Comparison of ENCODE assay signal across 10 cellular contexts in genomic region chr20:5171790-5172164, GRCh38. TPM values are rescaled to one million over a fixed set of nuclear protein-coding genes. Genes with fewer than 3 reads are reported as not detected.
DNase-seq lines count a peak whose midpoint lies in the region; ATAC-seq and TF ChIP-seq lines count a peak whose summit lies in the region.
"Had no signal": no experiment of that assay in that cellular context is flagged by ENCODE, and none has a peak within 500 bp of the region (broad histone marks: within the 10 kb centered on the region; RNA-seq: fewer than 3 reads in every experiment).

No MANE protein-coding gene starts in this region.

- no peak for TF ChIP-seq POLR2A in testis (IDR thresholded peaks at IDR 0.05)

- no peak overlapping the region for H3K4me3 Mint-ChIP-seq in activated CD4-positive, alpha-beta memory T cell treated with anti-CD3 and anti-CD28 coated beads for 36 hours
- no peak overlapping the region for H3K4me3 Mint-ChIP-seq in activated CD4-positive, alpha-beta memory T cell treated with anti-CD3 and anti-CD28 coated beads, Interleukin-2, amount 10 ng/mL, durations not matched to agents 7 days and 5 days
- peak overlapping the region in 1 of 4 donors; percentile 6 for H3K4me3 Mint-ChIP-seq in IgD-negative memory B cell

- H3K27me3 ChIP-seq in right atrium auricular region, result no peaks in the 10 kb centered on the region
- no peaks in the 10 kb centered on the region for H3K27me3 ChIP-seq in testis

- H3K9me3 ChIP-seq in right atrium auricular region (no peaks in the 10 kb centered on the region), testis (no peaks in the 10 kb centered on the region)

- CTCF ChIA-PET in activated CD4-positive, alpha-beta memory T cell treated with anti-CD3 and anti-CD28 coated beads for 36 hours (lab: Charles Lee), result no interaction called here
- CTCF ChIA-PET in activated CD4-positive, alpha-beta memory T cell treated with anti-CD3 and anti-CD28 coated beads, Interleukin-2, amount 10 ng/mL, durations not matched to agents 7 days and 5 days (lab: Charles Lee), result no interaction called here

- DNase-seq in activated CD4-positive, alpha-beta memory T cell treated with anti-CD3 and anti-CD28 coated beads for 36 hours, result no peak
- no peak for DNase-seq in activated CD4-positive, alpha-beta memory T cell treated with anti-CD3 and anti-CD28 coated beads, Interleukin-2, amount 10 ng/mL, durations not matched to agents 7 days and 5 days
- DNase-seq in right atrium auricular region (ENCODE audit: low spot score) (no peak), testis (peak; percentile 24), GM19240 (ENCODE audit: insufficient read length, low spot score) (no peak), RKO (ENCODE audit: low spot score) (no peak)
- DNase-seq: MV-4-11 had no signal

- TF ChIP-seq CTCF in right atrium auricular region (IDR thresholded peaks at IDR 0.05) (no peak), testis (IDR thresholded peaks at IDR 0.05) (no peak)

- H3K27ac ChIP-seq in right atrium auricular region, result peak overlapping the region; percentile 59 to 70
- H3K27ac ChIP-seq in testis, result peak overlapping the region; percentile 28 to 39

- ATAC-seq in GM18517 (IDR thresholded peaks at IDR 0.05; ENCODE audit: unreplicated experiment), result no peak
- ATAC-seq: Panc1 had no signal

- 40 to 53% methylated on average over 4 of the region's 4 CpGs for WGBS in testis, 2 donors

- H3K27ac Mint-ChIP-seq in activated CD4-positive, alpha-beta memory T cell treated with anti-CD3 and anti-CD28 coated beads for 36 hours, result peak overlapping the region; percentile 5
- no peak overlapping the region for H3K27ac Mint-ChIP-seq in activated CD4-positive, alpha-beta memory T cell treated with anti-CD3 and anti-CD28 coated beads, Interleukin-2, amount 10 ng/mL, durations not matched to agents 7 days and 5 days
- H3K27ac Mint-ChIP-seq in IgD-negative memory B cell, result peak overlapping the region; percentile 1 to 54 (median 4)

- intact Hi-C loops in activated CD4-positive, alpha-beta memory T cell treated with anti-CD3 and anti-CD28 coated beads for 36 hours (cut with micrococcal nuclease), result no loop called here
- intact Hi-C loops in testis (cut with DNase I; ENCODE audit: low total_unique reads), result no loop called here

- H3K4me1 Mint-ChIP-seq in activated CD4-positive, alpha-beta memory T cell treated with anti-CD3 and anti-CD28 coated beads for 36 hours (ENCODE audit: low read depth), result peaks cover 41% of the 10 kb centered on the region
- peaks cover 47% of the 10 kb centered on the region for H3K4me1 Mint-ChIP-seq in activated CD4-positive, alpha-beta memory T cell treated with anti-CD3 and anti-CD28 coated beads, Interleukin-2, amount 10 ng/mL, durations not matched to agents 7 days and 5 days
- H3K4me1 Mint-ChIP-seq in IgD-negative memory B cell, result peaks cover 39 to 54% (median 41%) of the 10 kb centered on the region in 3 donors

- H3K4me3 ChIP-seq in right atrium auricular region, result peak overlapping the region in 1 of 2 donors; percentile 3
- no peak overlapping the region for H3K4me3 ChIP-seq in testis

- H3K36me3 Mint-ChIP-seq in activated CD4-positive, alpha-beta memory T cell treated with anti-CD3 and anti-CD28 coated beads for 36 hours, result peaks cover 15% of the 10 kb centered on the region
- H3K36me3 Mint-ChIP-seq in activated CD4-positive, alpha-beta memory T cell treated with anti-CD3 and anti-CD28 coated beads, Interleukin-2, amount 10 ng/mL, durations not matched to agents 7 days and 5 days (ENCODE audit: low read depth), result peaks cover 19% of the 10 kb centered on the region
- peaks cover 1% of the 10 kb centered on the region for H3K36me3 Mint-ChIP-seq in IgD-negative memory B cell

- H3K9me3 Mint-ChIP-seq in activated CD4-positive, alpha-beta memory T cell treated with anti-CD3 and anti-CD28 coated beads for 36 hours, result no peaks in the 10 kb centered on the region
- H3K9me3 Mint-ChIP-seq in activated CD4-positive, alpha-beta memory T cell treated with anti-CD3 and anti-CD28 coated beads, Interleukin-2, amount 10 ng/mL, durations not matched to agents 7 days and 5 days, result no peaks in the 10 kb centered on the region
- no peaks in the 10 kb centered on the region for H3K9me3 Mint-ChIP-seq in IgD-negative memory B cell

- peaks cover 0 to 95% of the 10 kb centered on the region in 2 donors for H3K4me1 ChIP-seq in right atrium auricular region
- peaks cover 19% of the 10 kb centered on the region for H3K4me1 ChIP-seq in testis

- H3K27me3 Mint-ChIP-seq in activated CD4-positive, alpha-beta memory T cell treated with anti-CD3 and anti-CD28 coated beads for 36 hours, result no peaks in the 10 kb centered on the region
- no peaks in the 10 kb centered on the region for H3K27me3 Mint-ChIP-seq in activated CD4-positive, alpha-beta memory T cell treated with anti-CD3 and anti-CD28 coated beads, Interleukin-2, amount 10 ng/mL, durations not matched to agents 7 days and 5 days
- peaks cover 1% of the 10 kb centered on the region for H3K27me3 Mint-ChIP-seq in IgD-negative memory B cell

- H3K36me3 ChIP-seq in right atrium auricular region, result peaks cover 13% of the 10 kb centered on the region
- no peaks in the 10 kb centered on the region for H3K36me3 ChIP-seq in testis (ENCODE audit: low read depth, missing control alignments)

- POLR2A ChIA-PET in activated CD4-positive, alpha-beta memory T cell treated with anti-CD3 and anti-CD28 coated beads for 36 hours (lab: Charles Lee), result no interaction called here
- POLR2A ChIA-PET in activated CD4-positive, alpha-beta memory T cell treated with anti-CD3 and anti-CD28 coated beads, Interleukin-2, amount 10 ng/mL, durations not matched to agents 7 days and 5 days (lab: Charles Lee), result no interaction called here

RNA-seq across cellular contexts. Expression of gene CDS2, which starts 45.0 kb away (rescaled TPM):
- total RNA-seq in activated CD4-positive, alpha-beta memory T cell treated with anti-CD3 and anti-CD28 coated beads for 36 hours, result 10 to 100 TPM; 46.5 to 47.4 TPM
- total RNA-seq in activated CD4-positive, alpha-beta memory T cell treated with anti-CD3 and anti-CD28 coated beads, Interleukin-2, amount 10 ng/mL, durations not matched to agents 7 days and 5 days, result 10 to 100 TPM; 67.4 to 68.2 TPM
- 42.3 TPM for polyA plus RNA-seq in IgD-negative memory B cell
- 10 to 100 TPM; 45.5 to 60.8 TPM for total RNA-seq in right atrium auricular region
- total RNA-seq in testis, result 10 to 100 TPM; 65.7 to 71.0 TPM
- polyA plus RNA-seq in testis (ENCODE audit: insufficient read depth, low read depth, low replicate concordance), result 55.0 TPM

RNA-seq across cellular contexts. Expression of gene PCNA, which starts 52.0 kb away (rescaled TPM):
- 100 to 1,000 TPM; 554 to 560 TPM for total RNA-seq in activated CD4-positive, alpha-beta memory T cell treated with anti-CD3 and anti-CD28 coated beads for 36 hours
- 100 to 1,000 TPM; 413 to 415 TPM for total RNA-seq in activated CD4-positive, alpha-beta memory T cell treated with anti-CD3 and anti-CD28 coated beads, Interleukin-2, amount 10 ng/mL, durations not matched to agents 7 days and 5 days
- 42.1 TPM for polyA plus RNA-seq in IgD-negative memory B cell
- total RNA-seq in right atrium auricular region, result 10 to 100 TPM; 25.3 to 25.4 TPM
- 10 to 100 TPM; 55.4 to 65.0 TPM for total RNA-seq in testis
- 121 TPM for polyA plus RNA-seq in testis (ENCODE audit: insufficient read depth, low read depth, low replicate concordance)

RNA-seq across cellular contexts. Expression of gene TMEM230, which starts 58.9 kb away (rescaled TPM):
- 10 to 100 TPM; 75.5 to 77.1 TPM for total RNA-seq in activated CD4-positive, alpha-beta memory T cell treated with anti-CD3 and anti-CD28 coated beads for 36 hours
- total RNA-seq in activated CD4-positive, alpha-beta memory T cell treated with anti-CD3 and anti-CD28 coated beads, Interleukin-2, amount 10 ng/mL, durations not matched to agents 7 days and 5 days, result 10 to 100 TPM; 71.2 to 73.3 TPM
- polyA plus RNA-seq in IgD-negative memory B cell (183 TPM), testis (ENCODE audit: insufficient read depth, low read depth, low replicate concordance) (118 TPM)
- total RNA-seq in right atrium auricular region (100 to 1,000 TPM in 1 of 2 donors, 10 to 100 TPM in 1; 77.7 to 101 TPM), testis (10 to 100 TPM; 76.3 to 82.8 TPM)

Comparison
In these comparisons a context has a peak if more than half of its experiments do, and no peak if none do; other contexts are left out.
1. RNA of gene PCNA, which starts 52.0 kb away (total RNA-seq): 554 to 560 TPM in activated CD4-positive, alpha-beta memory T cell treated with anti-CD3 and anti-CD28 coated beads for 36 hours and 413 to 415 TPM in activated CD4-positive, alpha-beta memory T cell treated with anti-CD3 and anti-CD28 coated beads, Interleukin-2, amount 10 ng/mL, durations not matched to agents 7 days and 5 days; 55.4 to 65.0 TPM in testis and 25.3 to 25.4 TPM in right atrium auricular region; every median in the first group is over 4 times any median in the second.